13 cellular contexts compared by ENCODE assay signal in the genomic region with DNA sequence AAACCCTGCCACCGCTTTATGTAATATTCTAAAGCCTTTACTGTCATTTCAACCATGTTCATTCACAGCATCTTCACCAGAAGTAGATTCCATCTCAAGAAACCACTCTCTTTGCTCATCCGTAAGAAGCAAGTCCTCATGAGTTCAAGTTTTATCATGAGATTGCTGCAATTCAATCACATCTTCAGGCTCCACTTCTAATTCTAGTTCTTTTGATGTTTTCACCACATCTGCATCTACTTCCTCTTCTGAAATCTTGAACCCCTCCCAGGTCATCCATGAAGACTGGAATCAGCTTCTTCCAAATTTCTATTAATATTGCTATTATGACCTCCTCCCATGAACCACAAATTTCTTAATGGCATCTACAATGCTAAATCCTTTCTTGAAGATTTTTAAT.
"Had no signal": no experiment of that assay in that cellular context is flagged by ENCODE, and none has a peak within 500 bp of the region (broad histone marks: within the 10 kb centered on the region; RNA-seq: fewer than 3 reads in every experiment).

No MANE protein-coding gene starts in this region.

- DNase-seq: activated CD4-positive, alpha-beta T cell treated with anti-CD3 and anti-CD28 coated beads, Interleukin-2, amount 10 ng/mL, durations not matched to agents 24 days and 14 days; activated CD8-positive, alpha-beta memory T cell treated with anti-CD3 and anti-CD28 coated beads, Interleukin-2, amount 10 ng/mL, durations not matched to agents 7 days and 5 days; activated gamma-delta T cell treated with Interleukin-2 at 50 U/mL for 16 hours; activated T-cell treated with anti-CD3 and anti-CD28 coated beads, Interleukin-2, amount 50 U/mL, for 48 hours; amygdala; dermis blood vessel endothelial cell; posterior cingulate gyrus; stimulated activated CD4-positive, alpha-beta T cell treated with anti-CD3 and anti-CD28 coated beads, Interleukin-15, amount 100 ng/mL, for 24 hours; stimulated activated CD4-positive, alpha-beta T cell treated with anti-CD3 and anti-CD28 coated beads, Interleukin-4, amount 100 ng/mL, for 24 hours had no signal

- H3K4me3 ChIP-seq: SK-N-MC, tibial nerve had no signal

- H3K27me3 ChIP-seq: tibial nerve had no signal

- H3K27ac ChIP-seq: SK-N-MC, tibial nerve had no signal

- ATAC-seq: activated CD8-positive, alpha-beta memory T cell treated with anti-CD3 and anti-CD28 coated beads, Interleukin-2, amount 10 ng/mL, durations not matched to agents 7 days and 5 days had no signal

- H3K27me3 Mint-ChIP-seq: activated CD4-positive, alpha-beta T cell treated with anti-CD3 and anti-CD28 coated beads, Interleukin-2, amount 10 ng/mL, durations not matched to agents 24 days and 14 days; activated CD8-positive, alpha-beta memory T cell treated with anti-CD3 and anti-CD28 coated beads, Interleukin-2, amount 10 ng/mL, durations not matched to agents 7 days and 5 days; brain had no signal

- H3K27ac Mint-ChIP-seq: activated CD4-positive, alpha-beta T cell treated with anti-CD3 and anti-CD28 coated beads, Interleukin-2, amount 10 ng/mL, durations not matched to agents 24 days and 14 days; activated CD8-positive, alpha-beta memory T cell treated with anti-CD3 and anti-CD28 coated beads, Interleukin-2, amount 10 ng/mL, durations not matched to agents 7 days and 5 days; brain; mesothelial cell of epicardium had no signal

- H3K4me3 Mint-ChIP-seq: activated CD4-positive, alpha-beta T cell treated with anti-CD3 and anti-CD28 coated beads, Interleukin-2, amount 10 ng/mL, durations not matched to agents 24 days and 14 days; activated CD8-positive, alpha-beta memory T cell treated with anti-CD3 and anti-CD28 coated beads, Interleukin-2, amount 10 ng/mL, durations not matched to agents 7 days and 5 days; brain; mesothelial cell of epicardium had no signal
